In genomic region chr1:205016584-205016983, GRCh38 we compare ENCODE assay signal across 24 cellular contexts. TPM values are rescaled to one million over a fixed set of nuclear protein-coding genes. Genes with fewer than 3 reads are reported as not detected.
DNase-seq lines count a peak whose midpoint lies in the region; ATAC-seq and TF ChIP-seq lines count a peak whose summit lies in the region.
"Had no signal": no experiment of that assay in that cellular context is flagged by ENCODE, and none has a peak within 500 bp of the region (broad histone marks: within the 10 kb centered on the region; RNA-seq: fewer than 3 reads in every experiment).

No MANE protein-coding gene starts in this region.

- no peak overlapping the region for H3K4me3 ChIP-seq in dorsolateral prefrontal cortex
- no peak overlapping the region for H3K4me3 ChIP-seq in neuronal stem cell (ENCODE audit: low read length in 2 of 2)
- H3K4me3 ChIP-seq: A549; BLaER1 treated with 17β-estradiol and CSF1 and Interleukin-3, amounts not matched to agents 10 nM and 100 nM; GM12878; GM23248 had no signal

- H3K27me3 ChIP-seq in dorsolateral prefrontal cortex = no peaks in the 10 kb centered on the region
- peaks cover 0 to 47% (median 0%) of the 10 kb centered on the region in 3 experiments for H3K27me3 ChIP-seq in neuronal stem cell (ENCODE audit: control insufficient read depth in 3 of 3, insufficient read depth in 3 of 3, low read depth in 1 of 3, low read length in 3 of 3)
- H3K27me3 ChIP-seq: BE2C had no signal

- H2BK12ac ChIP-seq in neuronal stem cell (ENCODE audit: low read length) = no peak overlapping the region

- no peaks in the 10 kb centered on the region for H3K79me1 ChIP-seq in neuronal stem cell (ENCODE audit: low read depth, low read length)

- H2AK5ac ChIP-seq in neuronal stem cell (ENCODE audit: low read depth, low read length) = peak overlapping the region; percentile 67

- H3K9ac ChIP-seq in neuronal stem cell (ENCODE audit: low read depth, low read length, poor library complexity) = no peak overlapping the region
- H3K9ac ChIP-seq: BLaER1 treated with 17β-estradiol and CSF1 and Interleukin-3, amounts not matched to agents 10 nM and 100 nM; GM23248 had no signal

- peaks cover 16 to 21% of the 10 kb centered on the region in 2 donors for H3K4me1 ChIP-seq in neuronal stem cell (ENCODE audit: control insufficient read depth in 2 of 2, insufficient read depth in 1 of 2, low read depth in 1 of 2, low read length in 2 of 2)
- H3K4me1 ChIP-seq: A549 had no signal

- TF ChIP-seq CTCF in dorsolateral prefrontal cortex (IDR thresholded peaks at IDR 0.05 in 54 of 56, conservative IDR thresholded peaks at IDR 0.05 in 2 of 56; ENCODE audit: low read depth in 1 of 56, partially characterized antibody in 56 of 56) = no peak

- H3K36me3 ChIP-seq in neuronal stem cell (replicated peaks in 1 of 2; ENCODE audit: control insufficient read depth in 2 of 2, insufficient read depth in 2 of 2, low read length in 2 of 2) = no peaks in the 10 kb centered on the region
- H3K36me3 ChIP-seq: BE2C; BLaER1 treated with 17β-estradiol and CSF1 and Interleukin-3, amounts not matched to agents 10 nM and 100 nM had no signal

- DNase-seq in caudate nucleus (lab: John Stamatoyannopoulos, UW) (peak in 2 of 61 donors; percentile 13 to 17), dorsolateral prefrontal cortex (peak in 3 of 10 donors; percentile 28 to 55 (median 38)), neuronal stem cell (ENCODE audit: low spot score) (no peak), NCI-H446 treated with DMSO at 0.1 percent for 48 hours (lab: John Stamatoyannopoulos, UW) (no peak), NCI-H1417 (lab: John Stamatoyannopoulos, UW) (no peak)
- DNase-seq: 8988T; ACHN; AML-193; BE2C; CD4-positive, alpha-beta T cell; CD8-positive, alpha-beta memory T cell; DMS 273 treated with DMSO at 0.1 percent for 48 hours; DMS79; EL; GDM1; GM23248; H9 had no signal

- H4K8ac ChIP-seq in neuronal stem cell (ENCODE audit: low read depth, low read length) = no peak overlapping the region

- H3K27ac ChIP-seq in caudate nucleus (ENCODE audit: low read depth, low read length) (peak overlapping the region; percentile 39), dorsolateral prefrontal cortex (peak overlapping the region in 51 of 59 donors; percentile 6 to 89 (median 72)), neuronal stem cell (replicated peaks; ENCODE audit: low read length) (no peak overlapping the region), temporal lobe (ENCODE audit: low read depth, low read length) (peak overlapping the region; percentile 57)
- H3K27ac ChIP-seq: A549; BLaER1 treated with 17β-estradiol and CSF1 and Interleukin-3, amounts not matched to agents 10 nM and 100 nM; GM23248 had no signal

- no peak overlapping the region for H3K4me2 ChIP-seq in neuronal stem cell (ENCODE audit: insufficient read depth, low read length, poor library complexity, severe bottlenecking)
- H3K4me2 ChIP-seq: A549; BLaER1 treated with 17β-estradiol and CSF1 and Interleukin-3, amounts not matched to agents 10 nM and 100 nM had no signal

- H2BK15ac ChIP-seq in neuronal stem cell (ENCODE audit: low read length) = no peak overlapping the region

- intact Hi-C loops in dorsolateral prefrontal cortex (cut with DNase I) = no loop called here

- no peak overlapping the region for H3K14ac ChIP-seq in neuronal stem cell (ENCODE audit: low read length)

- no peak overlapping the region for H2BK120ac ChIP-seq in neuronal stem cell (ENCODE audit: low read depth, low read length)

- H3K23ac ChIP-seq in neuronal stem cell (ENCODE audit: low read depth, low read length, poor library complexity) = no peak overlapping the region

- peak overlapping the region; percentile 18 for H4K91ac ChIP-seq in neuronal stem cell (ENCODE audit: low read depth, low read length, poor library complexity)

- H3K9me3 ChIP-seq in neuronal stem cell (replicated peaks in 1 of 2; ENCODE audit: control insufficient read depth in 2 of 2, insufficient read depth in 1 of 2, low read depth in 1 of 2, low read length in 2 of 2) = no peaks in the 10 kb centered on the region
- H3K9me3 ChIP-seq: A549; BE2C; BLaER1 treated with 17β-estradiol and CSF1 and Interleukin-3, amounts not matched to agents 10 nM and 100 nM had no signal

- peak overlapping the region; percentile 41 for H3K18ac ChIP-seq in neuronal stem cell (ENCODE audit: low read length)

- H2BK5ac ChIP-seq in neuronal stem cell (ENCODE audit: low read length) = peak overlapping the region; percentile 33

- H3K4ac ChIP-seq in neuronal stem cell (ENCODE audit: low read length) = no peak overlapping the region

- ATAC-seq in GM19023 (IDR thresholded peaks at IDR 0.05; ENCODE audit: unreplicated experiment) = no peak
- ATAC-seq: A549, GM12878, HCT116 had no signal

- WGBS in neuronal stem cell (ENCODE audit: extremely low coverage in 2 of 2, insufficient read length in 2 of 2, insufficient replicate concordance in 1 of 2), 2 donors = no CpG with 5 or more reads among the region's 13 CpGs

- H2AFZ ChIP-seq in neuronal stem cell (ENCODE audit: low read length) = no peak overlapping the region
- H2AFZ ChIP-seq: GM23248 had no signal

RNA-seq across cellular contexts. Expression of gene CNTN2, which starts 26.4 kb away (rescaled TPM):
- total RNA-seq in dorsolateral prefrontal cortex (1,000 to 10,000 TPM in 1 of 120 experiments, 100 to 1,000 TPM in 115, 10 to 100 TPM in 4; 87.4 to 1,120 (median 263) TPM), temporal lobe (23.4 TPM)
- polyA plus RNA-seq in neuronal stem cell (2013, experiment 1 of 2) = 0.66 TPM
- polyA plus RNA-seq in neuronal stem cell (2013, experiment 2 of 2) = 0.66 TPM
- total RNA-seq: CD4-positive, alpha-beta T cell; CD8-positive, alpha-beta memory T cell; GM12878; GM23248 had no signal
- polyA plus RNA-seq: A549; CD14-positive monocyte; CD8-positive, alpha-beta memory T cell; GM23248 had no signal
